Comparison of ENCODE assay signal across 15 cellular contexts in the genomic region with DNA sequence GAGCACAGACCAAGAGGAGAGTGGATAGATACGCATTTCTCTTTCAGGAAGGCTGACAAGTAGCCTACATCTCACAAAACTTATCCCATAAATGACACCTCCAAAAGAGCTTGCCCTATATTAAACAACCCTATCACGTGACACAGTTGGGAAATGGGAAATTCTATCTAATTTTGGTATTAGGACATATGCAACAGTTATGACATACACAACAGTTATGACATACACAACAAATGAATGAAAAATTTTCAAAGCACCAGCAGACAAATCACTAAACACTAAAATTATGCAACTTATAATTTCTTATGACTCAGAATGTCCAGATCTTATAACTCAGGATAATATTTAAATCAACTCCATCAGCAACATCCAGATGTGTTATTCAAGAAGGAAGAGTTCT. TPM values are rescaled to one million over a fixed set of nuclear protein-coding genes. Genes with fewer than 3 reads are reported as not detected.
DNase-seq lines count a peak whose midpoint lies in the region; ATAC-seq and TF ChIP-seq lines count a peak whose summit lies in the region.
"Had no signal": no experiment of that assay in that cellular context is flagged by ENCODE, and none has a peak within 500 bp of the region (broad histone marks: within the 10 kb centered on the region; RNA-seq: fewer than 3 reads in every experiment).

No MANE protein-coding gene starts in this region.

- H3K27me3 ChIP-seq in breast epithelium = no peaks in the 10 kb centered on the region
- H3K27me3 ChIP-seq in uterus = no peaks in the 10 kb centered on the region
- H3K27me3 ChIP-seq: brain microvascular endothelial cell, neural progenitor cell, sigmoid colon, SJSA1, transverse colon had no signal

- H3K4me1 ChIP-seq in breast epithelium (no peaks in the 10 kb centered on the region), uterus (peaks cover 0 to 5% of the 10 kb centered on the region in 2 donors)

- no TSS peak for BruUV-seq in MCF 10A (replicated peaks; lab: Mats Ljungman, UMichigan)

- H3K36me3 Mint-ChIP-seq in MCF 10A (ENCODE audit: insufficient read depth, unreplicated experiment) (peaks cover 12% of the 10 kb centered on the region), WTC11 (0 out of 2 replicates have a peak, but pooled peaks cover 4% of the 10 kb centered on the region)

- H3K27ac ChIP-seq in breast epithelium (peak overlapping the region in 1 of 2 donors; percentile 85), uterus (peak overlapping the region; percentile 34 to 80)
- H3K27ac ChIP-seq: brain microvascular endothelial cell, neural progenitor cell, sigmoid colon, SJSA1, transverse colon had no signal

- H3K9me3 Mint-ChIP-seq in MCF 10A (ENCODE audit: unreplicated experiment) (no peaks in the 10 kb centered on the region), WTC11 (no peaks in the 10 kb centered on the region)
- H3K9me3 Mint-ChIP-seq: neural progenitor cell had no signal

- TF ChIP-seq CTCF in MCF 10A (IDR thresholded peaks at IDR 0.05; ENCODE audit: unreplicated experiment) = no peak
- TF ChIP-seq CTCF in breast epithelium (IDR thresholded peaks at IDR 0.05) = no peak
- TF ChIP-seq CTCF in WTC11 (IDR thresholded peaks at IDR 0.05) = no peak
- TF ChIP-seq CTCF in fibroblast of pulmonary artery (IDR thresholded peaks at IDR 0.05; ENCODE audit: low read length, missing control alignments) = no peak
- no peak for TF ChIP-seq CTCF in uterus (IDR thresholded peaks at IDR 0.05)

- DNase-seq in MCF 10A (ENCODE audit: unreplicated experiment) = peak; percentile 68
- no peak for DNase-seq in breast epithelium (ENCODE audit: low spot score in 2 of 2)
- DNase-seq in WTC11 (ENCODE audit: low spot score) = no peak
- peak; percentile 72 for DNase-seq in fibroblast of pulmonary artery (ENCODE audit: low read depth)
- DNase-seq in uterus = no peak
- DNase-seq in posterior cingulate gyrus = no peak
- no peak for DNase-seq in NCI-H128 (lab: John Stamatoyannopoulos, UW; ENCODE audit: unreplicated experiment)
- DNase-seq: activated CD4-positive, alpha-beta T cell treated with anti-CD3 and anti-CD28 coated beads, Interleukin-2, amount 50 U/mL, for 4 hours; brain microvascular endothelial cell; DMS 273 treated with DMSO at 0.1 percent for 48 hours; sigmoid colon; transverse colon had no signal

- no peaks in the 10 kb centered on the region for H3K27me3 Mint-ChIP-seq in MCF 10A (ENCODE audit: insufficient read depth, unreplicated experiment)
- H3K27me3 Mint-ChIP-seq in WTC11 (ENCODE audit: low read depth) = no peaks in the 10 kb centered on the region

- H3K36me3 ChIP-seq in breast epithelium (no peaks in the 10 kb centered on the region), uterus (no peaks in the 10 kb centered on the region)
- H3K36me3 ChIP-seq: brain microvascular endothelial cell, neural progenitor cell, sigmoid colon, SJSA1 had no signal

- CTCF ChIA-PET in MCF 10A (lab: Yijun Ruan, JAX) (interaction anchor here (0.6 kb wide), 1 partner anchor 59 kb away, joined by 3 read pairs; no protein-coding TSS in a partner anchor), WTC11 (lab: Charles Lee) (interaction anchor here (1.3 kb wide), 1 partner anchor 9 kb away, joined by 3 read pairs; no protein-coding TSS in a partner anchor)

- H3K9me3 ChIP-seq in breast epithelium (no peaks in the 10 kb centered on the region), uterus (no peaks in the 10 kb centered on the region)
- H3K9me3 ChIP-seq: sigmoid colon, SJSA1, transverse colon had no signal

- H3K4me3 Mint-ChIP-seq in MCF 10A (ENCODE audit: unreplicated experiment) (no peak overlapping the region), WTC11 (no peak overlapping the region)
- H3K4me3 Mint-ChIP-seq: neural progenitor cell had no signal

- POLR2A ChIA-PET in MCF 10A (lab: Yijun Ruan, JAX) (interaction anchor here (0.7 to 1.4 kb wide), 7 partner anchors 19 to 1906 kb away, joined by 3 to 5 read pairs (median 3); partner anchors contain the start of gene CREBL2), WTC11 (lab: Charles Lee) (no interaction called here)

- H3K27ac Mint-ChIP-seq in MCF 10A (ENCODE audit: low read depth, unreplicated experiment) (no peak overlapping the region), WTC11 (0 out of 2 replicates have a peak overlapping the region, but pooled peaks have one; percentile 54)
- H3K27ac Mint-ChIP-seq: neural progenitor cell had no signal

- H3K4me3 ChIP-seq in breast epithelium = no peak overlapping the region
- no peak overlapping the region for H3K4me3 ChIP-seq in fibroblast of pulmonary artery (replicated peaks; ENCODE audit: low read depth, low read length)
- no peak overlapping the region for H3K4me3 ChIP-seq in uterus
- H3K4me3 ChIP-seq: neural progenitor cell, sigmoid colon, SJSA1, transverse colon had no signal

- TF ChIP-seq POLR2A in breast epithelium (IDR thresholded peaks at IDR 0.05) (no peak), uterus (IDR thresholded peaks at IDR 0.05) (no peak)

- ATAC-seq in WTC11 = no peak
- no peak for ATAC-seq in HG03460 (IDR thresholded peaks at IDR 0.05; ENCODE audit: unreplicated experiment)

- intact Hi-C loops in MCF 10A (cut with micrococcal nuclease) (no loop called here), breast epithelium (cut with DNase I; ENCODE audit: low total_unique reads) (no loop called here), uterus (cut with DNase I; ENCODE audit: low total_unique reads) (no loop called here), posterior cingulate gyrus (cut with DNase I) (no loop called here)

- H3K4me1 Mint-ChIP-seq in MCF 10A (ENCODE audit: insufficient read depth, unreplicated experiment) (peaks cover 15% of the 10 kb centered on the region), WTC11 (peaks cover 61% of the 10 kb centered on the region)

TF ChIP-seq in WTC11, 78 proteins besides CTCF, POLR2A, EP300 and RAD21:
- no peak for TF ChIP-seq OVOL2 (CRISPR knock-in tag; IDR thresholded peaks at IDR 0.05; ENCODE audit: borderline replicate concordance)
- no peak for TF ChIP-seq USF2 (CRISPR knock-in tag; IDR thresholded peaks at IDR 0.05)
- no peak for TF ChIP-seq ELF4 (CRISPR knock-in tag; IDR thresholded peaks at IDR 0.05; ENCODE audit: low read depth)
- TF ChIP-seq NFE2L1 (CRISPR knock-in tag; IDR thresholded peaks at IDR 0.05) = no peak
- no peak for TF ChIP-seq CDX4 (CRISPR knock-in tag; IDR thresholded peaks at IDR 0.05; ENCODE audit: borderline replicate concordance)
TF ChIP-seq in WTC11: peak in this region for 0.

RNA-seq across cellular contexts. Expression of gene DUSP16, which starts 54.1 kb away (rescaled TPM):
- total RNA-seq in MCF 10A (2022) = 18.9 and 20.7 TPM in 2 replicates
- total RNA-seq in breast epithelium = 10 to 100 TPM; 10.9 to 63.3 (median 61.0) TPM
- total RNA-seq in WTC11 (2021) = 51.9 to 52.5 TPM (median 52.4 TPM) in 3 replicates
- total RNA-seq in uterus = 10 to 100 TPM; 20.5 to 46.0 (median 35.5) TPM

Comparison
In these comparisons a context has a peak if more than half of its experiments do, and no peak if none do; other contexts are left out.
1. DNase-seq: peak in MCF 10A (single experiment) and fibroblast of pulmonary artery (single experiment); none in breast epithelium (0 of 2), WTC11 (single experiment), uterus (0 of 2), posterior cingulate gyrus (0 of 10) and NCI-H128 (single experiment).